Comparison of ENCODE assay signal across 1 cellular context in the genomic region with DNA sequence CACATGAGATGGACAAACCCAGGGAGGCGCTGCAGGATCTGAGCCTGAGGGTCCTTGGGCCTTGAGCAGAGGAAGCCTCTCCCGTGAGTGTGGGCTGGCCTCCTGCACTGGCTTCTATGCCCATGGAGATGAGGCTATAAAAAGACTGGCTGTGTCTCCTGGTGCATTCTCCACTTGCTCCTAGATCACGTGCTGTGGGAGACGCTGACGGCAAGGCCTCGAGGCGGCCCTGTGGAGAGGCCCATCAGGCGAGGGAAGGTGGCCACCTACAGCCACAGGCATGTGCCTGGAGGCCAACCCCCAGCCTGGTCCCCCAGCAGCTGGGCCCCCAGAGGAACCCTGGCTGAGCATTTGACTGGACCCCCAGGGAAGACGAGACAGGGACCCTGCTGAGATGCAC.
TF ChIP-seq lines count a peak whose summit lies in the region.

No MANE protein-coding gene starts in this region.

TF ChIP-seq in HepG2, 621 proteins besides CTCF, POLR2A, EP300 and RAD21:
- TF ChIP-seq, protein P1, sequence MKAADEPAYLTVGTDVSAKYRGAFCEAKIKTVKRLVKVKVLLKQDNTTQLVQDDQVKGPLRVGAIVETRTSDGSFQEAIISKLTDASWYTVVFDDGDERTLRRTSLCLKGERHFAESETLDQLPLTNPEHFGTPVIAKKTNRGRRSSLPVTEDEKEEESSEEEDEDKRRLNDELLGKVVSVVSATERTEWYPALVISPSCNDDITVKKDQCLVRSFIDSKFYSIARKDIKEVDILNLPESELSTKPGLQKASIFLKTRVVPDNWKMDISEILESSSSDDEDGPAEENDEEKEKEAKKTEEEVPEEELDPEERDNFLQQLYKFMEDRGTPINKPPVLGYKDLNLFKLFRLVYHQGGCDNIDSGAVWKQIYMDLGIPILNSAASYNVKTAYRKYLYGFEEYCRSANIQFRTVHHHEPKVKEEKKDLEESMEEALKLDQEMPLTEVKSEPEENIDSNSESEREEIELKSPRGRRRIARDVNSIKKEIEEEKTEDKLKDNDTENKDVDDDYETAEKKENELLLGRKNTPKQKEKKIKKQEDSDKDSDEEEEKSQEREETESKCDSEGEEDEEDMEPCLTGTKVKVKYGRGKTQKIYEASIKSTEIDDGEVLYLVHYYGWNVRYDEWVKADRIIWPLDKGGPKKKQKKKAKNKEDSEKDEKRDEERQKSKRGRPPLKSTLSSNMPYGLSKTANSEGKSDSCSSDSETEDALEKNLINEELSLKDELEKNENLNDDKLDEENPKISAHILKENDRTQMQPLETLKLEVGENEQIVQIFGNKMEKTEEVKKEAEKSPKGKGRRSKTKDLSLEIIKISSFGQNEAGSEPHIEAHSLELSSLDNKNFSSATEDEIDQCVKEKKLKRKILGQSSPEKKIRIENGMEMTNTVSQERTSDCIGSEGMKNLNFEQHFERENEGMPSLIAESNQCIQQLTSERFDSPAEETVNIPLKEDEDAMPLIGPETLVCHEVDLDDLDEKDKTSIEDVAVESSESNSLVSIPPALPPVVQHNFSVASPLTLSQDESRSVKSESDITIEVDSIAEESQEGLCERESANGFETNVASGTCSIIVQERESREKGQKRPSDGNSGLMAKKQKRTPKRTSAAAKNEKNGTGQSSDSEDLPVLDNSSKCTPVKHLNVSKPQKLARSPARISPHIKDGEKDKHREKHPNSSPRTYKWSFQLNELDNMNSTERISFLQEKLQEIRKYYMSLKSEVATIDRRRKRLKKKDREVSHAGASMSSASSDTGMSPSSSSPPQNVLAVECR (CRISPR knock-in tag; IDR thresholded peaks at IDR 0.05; ENCODE audit: borderline replicate concordance), result no peak
- TF ChIP-seq SYNCRIP (IDR thresholded peaks at IDR 0.05; ENCODE audit: insufficient read depth, low read depth, low read length), result no peak
- TF ChIP-seq TOE1 (CRISPR knock-in tag; IDR thresholded peaks at IDR 0.05), result no peak
- TF ChIP-seq RBM39 (IDR thresholded peaks at IDR 0.05; ENCODE audit: low read depth, low read length, poor library complexity, severe bottlenecking), result no peak
- TF ChIP-seq TFAP4 (IDR thresholded peaks at IDR 0.05; ENCODE audit: borderline replicate concordance, low read depth), result no peak
- no peak for TF ChIP-seq PAX8 (CRISPR knock-in tag; IDR thresholded peaks at IDR 0.05; ENCODE audit: borderline replicate concordance)
- TF ChIP-seq, protein P2, sequence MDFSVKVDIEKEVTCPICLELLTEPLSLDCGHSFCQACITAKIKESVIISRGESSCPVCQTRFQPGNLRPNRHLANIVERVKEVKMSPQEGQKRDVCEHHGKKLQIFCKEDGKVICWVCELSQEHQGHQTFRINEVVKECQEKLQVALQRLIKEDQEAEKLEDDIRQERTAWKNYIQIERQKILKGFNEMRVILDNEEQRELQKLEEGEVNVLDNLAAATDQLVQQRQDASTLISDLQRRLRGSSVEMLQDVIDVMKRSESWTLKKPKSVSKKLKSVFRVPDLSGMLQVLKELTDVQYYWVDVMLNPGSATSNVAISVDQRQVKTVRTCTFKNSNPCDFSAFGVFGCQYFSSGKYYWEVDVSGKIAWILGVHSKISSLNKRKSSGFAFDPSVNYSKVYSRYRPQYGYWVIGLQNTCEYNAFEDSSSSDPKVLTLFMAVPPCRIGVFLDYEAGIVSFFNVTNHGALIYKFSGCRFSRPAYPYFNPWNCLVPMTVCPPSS (IDR thresholded peaks at IDR 0.05), result no peak
- no peak for TF ChIP-seq ZNF512B (CRISPR knock-in tag; IDR thresholded peaks at IDR 0.05; ENCODE audit: borderline replicate concordance)
- TF ChIP-seq ZNF484 (CRISPR knock-in tag; IDR thresholded peaks at IDR 0.05; ENCODE audit: borderline replicate concordance, low read depth), result no peak
